In the genomic region with DNA sequence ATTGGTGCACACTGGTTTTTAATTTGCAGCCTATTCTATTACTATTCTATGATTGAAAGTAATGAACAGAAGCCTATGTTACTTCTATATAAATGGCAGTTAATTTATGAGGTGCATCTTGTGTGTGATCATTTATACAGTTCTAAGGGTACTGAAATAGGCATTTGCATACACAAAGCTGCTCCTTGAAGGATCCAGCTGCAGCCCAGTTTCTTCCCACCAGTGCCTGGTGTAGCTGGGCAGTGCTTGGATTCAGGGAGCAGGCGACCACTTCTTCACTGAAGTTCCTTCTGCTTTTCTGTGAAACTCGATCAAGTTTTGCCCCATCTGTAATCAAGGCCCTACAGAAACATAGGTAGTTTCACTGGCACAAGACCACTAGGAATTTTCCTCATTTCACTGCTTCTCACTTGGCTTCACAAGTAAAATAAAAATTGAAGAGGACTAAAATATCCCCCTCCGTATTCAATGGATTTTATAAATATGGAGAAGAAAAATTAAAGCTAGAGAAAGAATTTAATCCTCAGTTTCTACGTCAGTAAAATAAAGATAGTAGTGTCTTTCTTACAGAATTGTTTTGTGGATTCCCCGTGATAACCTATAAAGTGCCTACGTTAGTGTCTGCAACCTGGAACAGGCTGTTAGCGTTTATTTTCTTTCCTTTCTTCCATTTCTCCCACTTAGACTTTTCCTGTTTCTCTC, we compare ENCODE assay signal across 8 cellular contexts. TPM values are rescaled to one million over a fixed set of nuclear protein-coding genes. Genes with fewer than 3 reads are reported as not detected.
A peak's percentile ranks its signal among the peaks of the same experiment; 100 is the strongest.
DNase-seq lines count a peak whose midpoint lies in the region; ATAC-seq and TF ChIP-seq lines count a peak whose summit lies in the region.

No MANE protein-coding gene starts in this region.

- peak overlapping the region; percentile 15 for H3K9ac ChIP-seq in adipocyte (ENCODE audit: low read length)

- H3K27me3 ChIP-seq in cardiac muscle cell (no peaks in the 10 kb centered on the region), adipocyte (replicated peaks; ENCODE audit: control insufficient read depth, insufficient read depth, low read length) (no peaks in the 10 kb centered on the region)

- no peak overlapping the region for H3K4me3 ChIP-seq in cardiac muscle cell
- no peak overlapping the region for H3K4me3 ChIP-seq in adipocyte (ENCODE audit: low read length)

- H3K9me3 Mint-ChIP-seq in memory B cell (no peaks in the 10 kb centered on the region), type B pancreatic cell (no peaks in the 10 kb centered on the region)

- H3K36me3 Mint-ChIP-seq in memory B cell (no peaks in the 10 kb centered on the region), type B pancreatic cell (peaks cover 8% of the 10 kb centered on the region)

- H3K27ac Mint-ChIP-seq in memory B cell: peak overlapping the region; percentile 87
- peak overlapping the region; percentile 10 for H3K27ac Mint-ChIP-seq in type B pancreatic cell

- DNase-seq in cardiac muscle cell (ENCODE audit: low read depth in 1 of 2, low spot score in 1 of 2): no peak
- no peak for DNase-seq in left ventricle myocardium superior
- peak; percentile 4 for DNase-seq in adipocyte (ENCODE audit: low read depth)
- DNase-seq in memory B cell (ENCODE audit: low spot score in 2 of 2): no peak
- DNase-seq in type B pancreatic cell (ENCODE audit: extremely low spot score, unreplicated experiment): no peak
- no peak for DNase-seq in globus pallidus (ENCODE audit: low spot score)
- no peak for DNase-seq in AML-193 (lab: John Stamatoyannopoulos, UW)
- DNase-seq in stimulated activated CD4-positive, alpha-beta T cell treated with anti-CD3 and anti-CD28 coated beads, Interleukin-2, amount 100 ng/mL, for 48 hours: no peak

- H3K27ac ChIP-seq in cardiac muscle cell: peak overlapping the region; percentile 63

- intact Hi-C loops in left ventricle myocardium superior (cut with micrococcal nuclease): no loop called here

- ATAC-seq in left ventricle myocardium superior (no peak), memory B cell (ENCODE audit: low read depth) (no peak)

- H3K4me3 Mint-ChIP-seq in memory B cell: peak overlapping the region; percentile 37
- H3K4me3 Mint-ChIP-seq in type B pancreatic cell: peak overlapping the region; percentile 40

- H3K27me3 Mint-ChIP-seq in memory B cell (no peaks in the 10 kb centered on the region), type B pancreatic cell (peaks cover 13% of the 10 kb centered on the region)

- H3K4me1 Mint-ChIP-seq in memory B cell: peaks cover 34% of the 10 kb centered on the region
- H3K4me1 Mint-ChIP-seq in type B pancreatic cell (ENCODE audit: unreplicated experiment): peaks cover 45% of the 10 kb centered on the region

- peaks cover 10% of the 10 kb centered on the region for H3K4me1 ChIP-seq in cardiac muscle cell (ENCODE audit: low read depth)
- peaks cover 28% of the 10 kb centered on the region for H3K4me1 ChIP-seq in adipocyte (ENCODE audit: control insufficient read depth, insufficient read depth, low read length)

- H3K36me3 ChIP-seq in cardiac muscle cell (peaks cover 8% of the 10 kb centered on the region), adipocyte (ENCODE audit: control insufficient read depth, insufficient read depth, low read length, severe bottlenecking) (peaks cover 12% of the 10 kb centered on the region)

- no peak for TF ChIP-seq CTCF in cardiac muscle cell (IDR thresholded peaks at IDR 0.05; ENCODE audit: low read depth, low read length)
- TF ChIP-seq CTCF in type B pancreatic cell (conservative IDR thresholded peaks at IDR 0.05): no peak

- H3K9me3 ChIP-seq in cardiac muscle cell (ENCODE audit: low read depth) (no peaks in the 10 kb centered on the region), adipocyte (ENCODE audit: control insufficient read depth, low read length) (no peaks in the 10 kb centered on the region)

RNA-seq across cellular contexts. Expression of gene LPIN2, which starts 1.7 kb away (rescaled TPM):
- total RNA-seq in cardiac muscle cell (29.2 and 50.8 TPM in 2 replicates), left ventricle myocardium superior (10.6 TPM), type B pancreatic cell (ENCODE audit: low replicate concordance) (17.8 and 26.8 TPM in 2 replicates)
- polyA plus RNA-seq in cardiac muscle cell: 18.1 and 27.4 TPM in 2 replicates
